Comparison of ENCODE assay signal across 16 cellular contexts in the genomic region with DNA sequence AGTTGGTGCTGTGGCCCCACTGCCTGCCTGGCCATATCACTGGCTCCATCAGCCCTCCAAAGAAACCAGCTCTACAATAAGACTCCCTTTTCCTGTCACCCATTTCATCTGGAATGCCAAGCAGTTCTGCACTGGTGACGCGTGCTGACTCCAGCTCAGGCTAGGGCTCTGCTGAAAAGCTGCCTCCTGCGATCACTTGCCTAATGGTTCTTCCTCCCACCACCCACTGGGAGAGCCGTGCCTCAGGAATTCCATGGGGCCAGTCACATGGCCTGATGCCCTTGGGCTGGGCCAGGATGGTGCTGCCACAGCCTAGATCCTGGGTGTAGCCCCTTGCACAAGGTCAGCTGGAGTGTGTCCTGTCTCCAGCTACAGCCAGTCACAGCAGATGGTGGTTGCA.
DNase-seq lines count a peak whose midpoint lies in the region; ATAC-seq and TF ChIP-seq lines count a peak whose summit lies in the region.
"Had no signal": no experiment of that assay in that cellular context is flagged by ENCODE, and none has a peak within 500 bp of the region (broad histone marks: within the 10 kb centered on the region; RNA-seq: fewer than 3 reads in every experiment).

No MANE protein-coding gene starts in this region.

- no peak overlapping the region for H3K27ac ChIP-seq in IMR-90 (ENCODE audit: insufficient read depth, low read length)
- no peak overlapping the region for H3K27ac ChIP-seq in osteoblast (ENCODE audit: low read depth, low read length)
- H3K27ac ChIP-seq: psoas muscle, SK-N-MC had no signal

- no peaks in the 10 kb centered on the region for H3K4me1 ChIP-seq in IMR-90 (ENCODE audit: control insufficient read depth, insufficient read depth, low read length)
- no peaks in the 10 kb centered on the region for H3K4me1 ChIP-seq in osteoblast (ENCODE audit: insufficient read depth, low read length)

- H3K14ac ChIP-seq in IMR-90 (replicated peaks; ENCODE audit: low read depth, low read length): no peak overlapping the region; the same call in 1 of the 2 replicates

- H3K4me2 ChIP-seq in IMR-90 (ENCODE audit: low read depth, low read length) (no peak overlapping the region), osteoblast (ENCODE audit: insufficient read depth, low read length) (no peak overlapping the region)

- H3K9me1 ChIP-seq in IMR-90 (ENCODE audit: insufficient read depth, low read length): peaks cover 10% of the 10 kb centered on the region; the same call in 1 of the 2 replicates

- no peak overlapping the region for H4K8ac ChIP-seq in IMR-90 (ENCODE audit: low read depth in 2 of 2, low read length in 2 of 2)

- WGBS in IMR-90 (ENCODE audit: extremely low coverage in 2 of 2, insufficient read length in 1 of 2), 2 experiments: 73% methylated on average over 3 of the region's 4 CpGs; no CpG with 5 or more reads in 1 of the 2 experiments

- no peak overlapping the region for H4K91ac ChIP-seq in IMR-90 (ENCODE audit: insufficient read depth, low read depth, low read length)

- H2AK5ac ChIP-seq in IMR-90 (ENCODE audit: low read depth, low read length): no peak overlapping the region

- CTCF ChIA-PET in IMR-90 (lab: Yijun Ruan, JAX): interaction anchor here (0.6 to 0.7 kb wide), 2 partner anchors 107 to 1458 kb away, joined by 3 to 6 read pairs; no protein-coding TSS in a partner anchor
- CTCF ChIA-PET in GM10248 (lab: Yijun Ruan, JAX): no interaction called here

- intact Hi-C loops in IMR-90 (cut with micrococcal nuclease): no loop called here

- no peaks in the 10 kb centered on the region for H3K27me3 ChIP-seq in IMR-90 (ENCODE audit: control insufficient read depth, insufficient read depth, low read length)
- H3K27me3 ChIP-seq in osteoblast (ENCODE audit: insufficient read depth, low read length): no peaks in the 10 kb centered on the region

- peak; percentile 49 for ATAC-seq in IMR-90 (ENCODE audit: low read depth)
- no peak for ATAC-seq in GM18909 (IDR thresholded peaks at IDR 0.05; ENCODE audit: poor library complexity, unreplicated experiment)
- no peak for ATAC-seq in GM21619 (IDR thresholded peaks at IDR 0.05; ENCODE audit: unreplicated experiment)
- ATAC-seq: esophagus mucosa; naive thymus-derived CD8-positive, alpha-beta T cell had no signal

- no peak overlapping the region for H4K5ac ChIP-seq in IMR-90 (ENCODE audit: low read depth, low read length)

- DNase-seq in G401 (ENCODE audit: low spot score) (peak; percentile 23), IMR-90 (peak; percentile 14), choroid plexus epithelial cell (ENCODE audit: low read depth) (peak; percentile 27), osteoblast (ENCODE audit: insufficient read length, low spot score, missing footprints) (peak; percentile 89), GM10248 (ENCODE audit: extremely low spot score) (no peak), NCI-H748 treated with DMSO at 0.1 percent for 48 hours (lab: John Stamatoyannopoulos, UW) (no peak)
- DNase-seq: CD4-positive, alpha-beta T cell; GDM1; naive thymus-derived CD8-positive, alpha-beta T cell; NCI-H1092; NCI-H2227 treated with DMSO at 0.1 percent for 48 hours; psoas muscle had no signal

- TF ChIP-seq CTCF in IMR-90 (conservative IDR thresholded peaks at IDR 0.05; ENCODE audit: low read depth, low read length) (no peak), choroid plexus epithelial cell (conservative IDR thresholded peaks at IDR 0.05; ENCODE audit: low read depth, low read length) (no peak), osteoblast (IDR thresholded peaks at IDR 0.05; ENCODE audit: extremely low read depth, low read depth, low read length) (no peak), GM10248 (IDR thresholded peaks at IDR 0.05; ENCODE audit: control extremely low read depth, extremely low read depth, low read depth, missing control alignments) (no peak)

- no peaks in the 10 kb centered on the region for H3K79me2 ChIP-seq in osteoblast (ENCODE audit: insufficient read depth, low read length)

- H2BK20ac ChIP-seq in IMR-90 (ENCODE audit: low read depth, low read length): no peak overlapping the region

- BruUV-seq in IMR-90 (replicated peaks; lab: Mats Ljungman, UMichigan): no TSS peak

- H4K20me1 ChIP-seq in IMR-90 (ENCODE audit: insufficient read depth, low read length) (no peaks in the 10 kb centered on the region; the same call in 1 of the 2 replicates), osteoblast (ENCODE audit: insufficient read depth, low read length) (peaks cover 7% of the 10 kb centered on the region)

- no peak for TF ChIP-seq RAD21 in IMR-90 (IDR thresholded peaks at IDR 0.05; ENCODE audit: low read length)

- no peaks in the 10 kb centered on the region for H3K9me3 ChIP-seq in IMR-90 (ENCODE audit: control insufficient read depth, insufficient read depth, low read length)
- no peaks in the 10 kb centered on the region for H3K9me3 ChIP-seq in osteoblast (ENCODE audit: low read depth, low read length)
- H3K9me3 ChIP-seq: psoas muscle had no signal

- H3K9ac ChIP-seq in IMR-90 (ENCODE audit: low read depth, low read length): no peak overlapping the region

- H3K18ac ChIP-seq in IMR-90 (ENCODE audit: low read depth, low read length): no peak overlapping the region

- no peak overlapping the region for H3K23ac ChIP-seq in IMR-90 (ENCODE audit: low read depth, low read length)

- H2BK5ac ChIP-seq in IMR-90 (ENCODE audit: low read depth, low read length, poor library complexity, severe bottlenecking): no peak overlapping the region

- H2AK9ac ChIP-seq in IMR-90 (replicated peaks; ENCODE audit: low read depth, low read length, poor library complexity): peak overlapping the region; percentile 77

- POLR2A ChIA-PET in IMR-90 (lab: Charles Lee; ENCODE audit: unreplicated experiment): no interaction called here
- POLR2A ChIA-PET in GM10248 (lab: Yijun Ruan, JAX): no interaction called here

- H3K4me3 ChIP-seq in IMR-90 (ENCODE audit: insufficient read depth, low read depth, low read length): no peak overlapping the region
- H3K4me3 ChIP-seq in choroid plexus epithelial cell (ENCODE audit: low read depth, low read length): no peak overlapping the region
- H3K4me3 ChIP-seq in osteoblast (ENCODE audit: insufficient read depth, low read length): no peak overlapping the region
- H3K4me3 ChIP-seq: psoas muscle, SK-N-MC had no signal

- H3K36me3 ChIP-seq in IMR-90 (ENCODE audit: control insufficient read depth, insufficient read depth, low read length): no peaks in the 10 kb centered on the region
- no peaks in the 10 kb centered on the region for H3K36me3 ChIP-seq in osteoblast (ENCODE audit: insufficient read depth, low read length)

- no peak overlapping the region for H3K4ac ChIP-seq in IMR-90 (ENCODE audit: low read depth, low read length)

- H2AFZ ChIP-seq in IMR-90 (replicated peaks; ENCODE audit: low read length, poor library complexity) (peak overlapping the region; percentile 25), osteoblast (ENCODE audit: low read length) (no peak overlapping the region)

- TF ChIP-seq POLR2A in IMR-90 (IDR thresholded peaks at IDR 0.05; ENCODE audit: low read depth, low read length): no peak

- H2BK15ac ChIP-seq in IMR-90 (ENCODE audit: low read depth, low read length): no peak overlapping the region

- H2BK120ac ChIP-seq in IMR-90 (ENCODE audit: low read depth, low read length): no peak overlapping the region

- no peaks in the 10 kb centered on the region for H3K79me1 ChIP-seq in IMR-90 (ENCODE audit: low read depth in 1 of 2, low read length in 2 of 2)

- dilution Hi-C loops in IMR-90 (cut with HindIII; ENCODE audit: low sequenced_read_pairs, unreplicated experiment): no loop called here

- in situ Hi-C loops in G401 (cut with HindIII; ENCODE audit: low sequenced_read_pairs) (no loop called here), IMR-90 (cut with MboI; ENCODE audit: low sequenced_read_pairs) (no loop called here)

- no peak overlapping the region for H3K56ac ChIP-seq in IMR-90 (ENCODE audit: extremely low read depth, insufficient read depth, low read length)

TF ChIP-seq in IMR-90, 13 proteins besides CTCF, POLR2A, EP300 and RAD21:
- no peak for TF ChIP-seq CHD1 (IDR thresholded peaks at IDR 0.05; ENCODE audit: low read depth, low read length)
- TF ChIP-seq, protein P1, sequence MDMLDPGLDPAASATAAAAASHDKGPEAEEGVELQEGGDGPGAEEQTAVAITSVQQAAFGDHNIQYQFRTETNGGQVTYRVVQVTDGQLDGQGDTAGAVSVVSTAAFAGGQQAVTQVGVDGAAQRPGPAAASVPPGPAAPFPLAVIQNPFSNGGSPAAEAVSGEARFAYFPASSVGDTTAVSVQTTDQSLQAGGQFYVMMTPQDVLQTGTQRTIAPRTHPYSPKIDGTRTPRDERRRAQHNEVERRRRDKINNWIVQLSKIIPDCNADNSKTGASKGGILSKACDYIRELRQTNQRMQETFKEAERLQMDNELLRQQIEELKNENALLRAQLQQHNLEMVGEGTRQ (IDR thresholded peaks at IDR 0.05; ENCODE audit: low read depth, low read length): peak; percentile 12; the same call in 1 of the 2 replicates

Comparison
In these comparisons a context has a peak if more than half of its experiments do, and no peak if none do; other contexts are left out.
1. DNase-seq: peak in G401 (single experiment), IMR-90 (single experiment), choroid plexus epithelial cell (single experiment) and osteoblast (single experiment); none in GM10248 (single experiment) and NCI-H748 treated with DMSO at 0.1 percent for 48 hours (single experiment).